In the genomic region with DNA sequence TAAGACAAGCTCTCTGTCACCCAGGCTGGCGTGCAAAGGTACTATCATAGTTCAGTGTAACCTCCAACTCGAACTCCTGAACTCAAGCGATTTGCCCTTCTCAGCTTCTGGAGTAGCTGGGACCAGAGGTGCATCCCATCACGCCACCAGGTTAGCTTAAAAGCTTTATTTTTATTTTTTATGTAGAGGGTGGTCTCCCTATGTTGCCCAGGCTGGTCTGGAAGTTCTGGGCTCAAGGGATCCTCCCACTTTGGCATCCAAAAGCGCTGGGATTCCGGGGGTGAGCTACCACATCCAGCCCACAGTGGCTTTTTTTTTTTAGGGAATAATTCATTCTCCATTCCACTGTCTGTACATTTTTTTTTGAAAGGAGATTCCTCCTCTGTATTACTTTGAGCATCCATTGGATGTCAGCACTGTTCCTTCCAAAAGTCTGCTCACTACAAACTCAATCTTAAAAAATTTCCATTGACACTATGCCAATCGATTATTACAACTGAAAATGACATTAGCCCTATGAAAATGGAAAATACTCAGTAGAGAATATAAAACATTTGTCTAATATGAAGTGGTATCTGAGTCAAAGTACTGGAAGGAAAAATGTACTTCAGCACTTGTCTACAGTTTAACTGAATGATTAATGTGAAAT, we compare ENCODE assay signal across 1 cellular context.
TF ChIP-seq lines count a peak whose summit lies in the region.

No MANE protein-coding gene starts in this region.

TF ChIP-seq in GM23338, 12 proteins besides CTCF, POLR2A, EP300 and RAD21 (continued from another document):
- TF ChIP-seq, protein P1, sequence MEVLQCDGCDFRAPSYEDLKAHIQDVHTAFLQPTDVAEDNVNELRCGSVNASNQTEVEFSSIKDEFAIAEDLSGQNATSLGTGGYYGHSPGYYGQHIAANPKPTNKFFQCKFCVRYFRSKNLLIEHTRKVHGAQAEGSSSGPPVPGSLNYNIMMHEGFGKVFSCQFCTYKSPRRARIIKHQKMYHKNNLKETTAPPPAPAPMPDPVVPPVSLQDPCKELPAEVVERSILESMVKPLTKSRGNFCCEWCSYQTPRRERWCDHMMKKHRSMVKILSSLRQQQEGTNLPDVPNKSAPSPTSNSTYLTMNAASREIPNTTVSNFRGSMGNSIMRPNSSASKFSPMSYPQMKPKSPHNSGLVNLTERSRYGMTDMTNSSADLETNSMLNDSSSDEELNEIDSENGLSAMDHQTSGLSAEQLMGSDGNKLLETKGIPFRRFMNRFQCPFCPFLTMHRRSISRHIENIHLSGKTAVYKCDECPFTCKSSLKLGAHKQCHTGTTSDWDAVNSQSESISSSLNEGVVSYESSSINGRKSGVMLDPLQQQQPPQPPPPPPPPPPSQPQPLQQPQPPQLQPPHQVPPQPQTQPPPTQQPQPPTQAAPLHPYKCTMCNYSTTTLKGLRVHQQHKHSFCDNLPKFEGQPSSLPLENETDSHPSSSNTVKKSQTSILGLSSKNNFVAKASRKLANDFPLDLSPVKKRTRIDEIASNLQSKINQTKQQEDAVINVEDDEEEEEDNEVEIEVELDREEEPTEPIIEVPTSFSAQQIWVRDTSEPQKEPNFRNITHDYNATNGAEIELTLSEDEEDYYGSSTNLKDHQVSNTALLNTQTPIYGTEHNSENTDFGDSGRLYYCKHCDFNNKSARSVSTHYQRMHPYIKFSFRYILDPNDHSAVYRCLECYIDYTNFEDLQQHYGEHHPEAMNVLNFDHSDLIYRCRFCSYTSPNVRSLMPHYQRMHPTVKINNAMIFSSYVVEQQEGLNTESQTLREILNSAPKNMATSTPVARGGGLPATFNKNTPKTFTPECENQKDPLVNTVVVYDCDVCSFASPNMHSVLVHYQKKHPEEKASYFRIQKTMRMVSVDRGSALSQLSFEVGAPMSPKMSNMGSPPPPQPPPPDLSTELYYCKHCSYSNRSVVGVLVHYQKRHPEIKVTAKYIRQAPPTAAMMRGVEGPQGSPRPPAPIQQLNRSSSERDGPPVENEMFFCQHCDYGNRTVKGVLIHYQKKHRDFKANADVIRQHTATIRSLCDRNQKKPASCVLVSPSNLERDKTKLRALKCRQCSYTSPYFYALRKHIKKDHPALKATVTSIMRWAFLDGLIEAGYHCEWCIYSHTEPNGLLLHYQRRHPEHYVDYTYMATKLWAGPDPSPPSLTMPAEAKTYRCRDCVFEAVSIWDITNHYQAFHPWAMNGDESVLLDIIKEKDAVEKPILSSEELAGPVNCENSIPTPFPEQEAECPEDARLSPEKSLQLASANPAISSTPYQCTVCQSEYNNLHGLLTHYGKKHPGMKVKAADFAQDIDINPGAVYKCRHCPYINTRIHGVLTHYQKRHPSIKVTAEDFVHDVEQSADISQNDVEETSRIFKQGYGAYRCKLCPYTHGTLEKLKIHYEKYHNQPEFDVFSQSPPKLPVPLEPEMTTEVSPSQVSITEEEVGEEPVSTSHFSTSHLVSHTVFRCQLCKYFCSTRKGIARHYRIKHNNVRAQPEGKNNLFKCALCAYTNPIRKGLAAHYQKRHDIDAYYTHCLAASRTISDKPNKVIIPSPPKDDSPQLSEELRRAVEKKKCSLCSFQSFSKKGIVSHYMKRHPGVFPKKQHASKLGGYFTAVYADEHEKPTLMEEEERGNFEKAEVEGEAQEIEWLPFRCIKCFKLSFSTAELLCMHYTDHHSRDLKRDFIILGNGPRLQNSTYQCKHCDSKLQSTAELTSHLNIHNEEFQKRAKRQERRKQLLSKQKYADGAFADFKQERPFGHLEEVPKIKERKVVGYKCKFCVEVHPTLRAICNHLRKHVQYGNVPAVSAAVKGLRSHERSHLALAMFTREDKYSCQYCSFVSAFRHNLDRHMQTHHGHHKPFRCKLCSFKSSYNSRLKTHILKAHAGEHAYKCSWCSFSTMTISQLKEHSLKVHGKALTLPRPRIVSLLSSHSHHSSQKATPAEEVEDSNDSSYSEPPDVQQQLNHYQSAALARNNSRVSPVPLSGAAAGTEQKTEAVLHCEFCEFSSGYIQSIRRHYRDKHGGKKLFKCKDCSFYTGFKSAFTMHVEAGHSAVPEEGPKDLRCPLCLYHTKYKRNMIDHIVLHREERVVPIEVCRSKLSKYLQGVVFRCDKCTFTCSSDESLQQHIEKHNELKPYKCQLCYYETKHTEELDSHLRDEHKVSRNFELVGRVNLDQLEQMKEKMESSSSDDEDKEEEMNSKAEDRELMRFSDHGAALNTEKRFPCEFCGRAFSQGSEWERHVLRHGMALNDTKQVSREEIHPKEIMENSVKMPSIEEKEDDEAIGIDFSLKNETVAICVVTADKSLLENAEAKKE (CRISPR knock-in tag; IDR thresholded peaks at IDR 0.05), result no peak
- TF ChIP-seq JUNB (IDR thresholded peaks at IDR 0.05; ENCODE audit: unreplicated experiment), result no peak
- TF ChIP-seq STAT1 (IDR thresholded peaks at IDR 0.05; ENCODE audit: unreplicated experiment), result no peak
